In the genomic region with DNA sequence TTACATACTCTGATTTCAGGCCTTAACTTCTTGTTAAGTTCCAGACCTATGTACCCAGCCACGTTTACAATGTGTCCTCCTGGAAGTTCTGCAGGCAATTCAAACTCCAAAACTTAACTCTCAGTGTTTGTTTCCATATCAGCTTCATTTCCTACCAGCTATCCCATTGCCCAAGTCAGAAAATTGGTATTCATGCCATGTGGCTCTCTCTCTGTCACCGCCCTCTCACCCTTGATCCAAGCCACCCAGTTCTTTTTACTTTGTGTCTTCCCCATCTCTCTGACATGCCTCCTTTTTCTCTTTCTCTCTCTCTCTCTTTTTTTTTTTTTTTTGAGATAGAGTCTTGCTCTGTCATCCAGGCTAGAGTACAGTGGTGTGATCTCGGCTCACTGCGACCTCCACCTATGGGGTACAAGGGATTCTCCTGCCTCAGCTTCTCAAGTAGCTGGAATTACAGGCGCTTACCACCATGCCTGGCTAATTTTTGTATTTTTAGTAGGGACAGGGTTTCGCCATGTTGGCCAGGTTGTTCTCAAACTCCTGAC, we compare ENCODE assay signal across 20 cellular contexts. TPM values are rescaled to one million over a fixed set of nuclear protein-coding genes. Genes with fewer than 3 reads are reported as not detected.
A peak's percentile ranks its signal among the peaks of the same experiment; 100 is the strongest.
DNase-seq lines count a peak whose midpoint lies in the region; ATAC-seq and TF ChIP-seq lines count a peak whose summit lies in the region.
"Had no signal": no experiment of that assay in that cellular context is flagged by ENCODE, and none has a peak within 500 bp of the region (broad histone marks: within the 10 kb centered on the region; RNA-seq: fewer than 3 reads in every experiment).

No MANE protein-coding gene starts in this region.

- intact Hi-C loops in MCF 10A (cut with micrococcal nuclease) (no loop called here), breast epithelium (cut with DNase I; ENCODE audit: low total_unique reads) (no loop called here), mammary epithelial cell (cut with micrococcal nuclease) (no loop called here)

- H3K4me3 ChIP-seq in breast epithelium (no peak overlapping the region), GM23338 (no peak overlapping the region), mammary epithelial cell (replicated peaks in 1 of 3; ENCODE audit: insufficient read depth in 1 of 3, low read depth in 2 of 3, low read length in 3 of 3) (no peak overlapping the region), suprapubic skin (no peak overlapping the region)
- H3K4me3 ChIP-seq: HAP-1, SJSA1 had no signal

- no peak for ATAC-seq in GM23338

- H3K27me3 Mint-ChIP-seq in MCF 10A (ENCODE audit: insufficient read depth, unreplicated experiment), result no peaks in the 10 kb centered on the region
- no peaks in the 10 kb centered on the region for H3K27me3 Mint-ChIP-seq in GM23338 (ENCODE audit: insufficient read depth, low read depth, poor library complexity)

- H3K4me1 Mint-ChIP-seq in MCF 10A (ENCODE audit: insufficient read depth, unreplicated experiment) (peaks cover 39% of the 10 kb centered on the region), GM23338 (peaks cover 41% of the 10 kb centered on the region)
- H3K4me1 Mint-ChIP-seq: IgD-negative memory B cell had no signal

- 90% methylated on average over 4 of the region's 6 CpGs for WGBS in mammary epithelial cell (ENCODE audit: low coverage, missing lambda C conversion rate)
- 96% methylated on average over 6 of the region's 6 CpGs for WGBS in suprapubic skin

- CTCF ChIA-PET in MCF 10A (lab: Yijun Ruan, JAX), result interaction anchor here (1.1 to 1.7 kb wide), 2 partner anchors 8 to 9 kb away, joined by 3 to 5 read pairs; no protein-coding TSS in a partner anchor
- CTCF ChIA-PET in mammary epithelial cell (lab: Charles Lee; ENCODE audit: low non-redundant PET), result no interaction called here

- peaks cover 3% of the 10 kb centered on the region; the same call in 1 of the 2 replicates for H3K9me2 ChIP-seq in GM23338 (ENCODE audit: insufficient read depth)

- POLR2A ChIA-PET in MCF 10A (lab: Yijun Ruan, JAX), result interaction anchor here (0.8 to 10.7 kb wide), 4 partner anchors 25 to 321 kb away, joined by 4 to 159 read pairs (median 4); partner anchors contain the start of gene ARL4A

- no peaks in the 10 kb centered on the region for H3K9me3 ChIP-seq in breast epithelium
- no peaks in the 10 kb centered on the region for H3K9me3 ChIP-seq in mammary epithelial cell (replicated peaks; ENCODE audit: insufficient read depth, low read length)
- no peaks in the 10 kb centered on the region for H3K9me3 ChIP-seq in suprapubic skin
- H3K9me3 ChIP-seq: HAP-1, SJSA1 had no signal

- no peak overlapping the region for H3K4me3 Mint-ChIP-seq in MCF 10A (ENCODE audit: unreplicated experiment)
- H3K4me3 Mint-ChIP-seq in GM23338, result no peak overlapping the region
- H3K4me3 Mint-ChIP-seq: CD14-positive monocyte, HFFc6 had no signal

- no peak overlapping the region for H3K4me2 ChIP-seq in GM23338
- no peak overlapping the region for H3K4me2 ChIP-seq in mammary epithelial cell (ENCODE audit: insufficient read depth, low read depth, low read length)

- H3K36me3 ChIP-seq in breast epithelium (no peaks in the 10 kb centered on the region), GM23338 (ENCODE audit: insufficient read depth) (no peaks in the 10 kb centered on the region), mammary epithelial cell (ENCODE audit: insufficient read depth, low read length) (no peaks in the 10 kb centered on the region), suprapubic skin (no peaks in the 10 kb centered on the region)
- H3K36me3 ChIP-seq: HAP-1, SJSA1 had no signal

- no peak for TF ChIP-seq EP300 in suprapubic skin (IDR thresholded peaks at IDR 0.05)

- H3K9ac ChIP-seq in mammary epithelial cell (ENCODE audit: insufficient read depth, low read length), result no peak overlapping the region

- DNase-seq in MCF 10A (ENCODE audit: unreplicated experiment), result no peak
- no peak for DNase-seq in breast epithelium (ENCODE audit: low spot score in 2 of 2)
- DNase-seq in GM23338 (ENCODE audit: low spot score), result no peak
- no peak for DNase-seq in mammary epithelial cell
- no peak for DNase-seq in suprapubic skin (ENCODE audit: low spot score in 2 of 2)
- no peak for DNase-seq in nucleus accumbens (lab: John Stamatoyannopoulos, UW)
- no peak for DNase-seq in activated T-cell treated with anti-CD3 and anti-CD28 coated beads, Interleukin-2, amount 50 U/mL, for 48 hours
- DNase-seq: Calu3, DMS79 treated with DMSO at 0.1 percent for 48 hours, HFFc6, NCI-H2029, NCI-H446, NCI-H524 treated with DMSO at 0.1 percent for 48 hours, NCI-H82, Right ventricle myocardium superior, RPMI8226 had no signal

- H3K27me3 ChIP-seq in breast epithelium, result no peaks in the 10 kb centered on the region
- H3K27me3 ChIP-seq in GM23338 (ENCODE audit: insufficient read depth), result no peaks in the 10 kb centered on the region
- H3K27me3 ChIP-seq in mammary epithelial cell (ENCODE audit: insufficient read depth, low read length), result no peaks in the 10 kb centered on the region
- H3K27me3 ChIP-seq in suprapubic skin, result no peaks in the 10 kb centered on the region
- H3K27me3 ChIP-seq: SJSA1 had no signal

- TF ChIP-seq POLR2A in breast epithelium (IDR thresholded peaks at IDR 0.05) (no peak), suprapubic skin (IDR thresholded peaks at IDR 0.05) (no peak)

- peaks cover 4 to 8% of the 10 kb centered on the region in 2 donors for H3K4me1 ChIP-seq in breast epithelium
- H3K4me1 ChIP-seq in GM23338 (ENCODE audit: insufficient read depth), result peaks cover 34% of the 10 kb centered on the region
- peaks cover 25% of the 10 kb centered on the region for H3K4me1 ChIP-seq in mammary epithelial cell (ENCODE audit: insufficient read depth, low read length)
- peaks cover 64% of the 10 kb centered on the region for H3K4me1 ChIP-seq in suprapubic skin

- H3K27ac ChIP-seq in breast epithelium (no peak overlapping the region), GM23338 (ENCODE audit: low read depth) (no peak overlapping the region), mammary epithelial cell (ENCODE audit: insufficient read depth, low read depth, low read length) (no peak overlapping the region), suprapubic skin (peak overlapping the region; percentile 40)
- H3K27ac ChIP-seq: SJSA1 had no signal

- H3F3A ChIP-seq in GM23338 (replicated peaks; ENCODE audit: low read depth), result no peaks in the 10 kb centered on the region

- in situ Hi-C loops in mammary epithelial cell (cut with MboI; ENCODE audit: low sequenced_read_pairs in 2 of 2), result no loop called here

- BruUV-seq in MCF 10A (replicated peaks; lab: Mats Ljungman, UMichigan) (no TSS peak), mammary epithelial cell (replicated peaks; lab: Mats Ljungman, UMichigan) (no TSS peak)

- H4K20me1 ChIP-seq in GM23338 (replicated peaks; ENCODE audit: insufficient read depth) (no peaks in the 10 kb centered on the region), mammary epithelial cell (ENCODE audit: insufficient read depth, low read length) (no peaks in the 10 kb centered on the region)

- dilution Hi-C loops in mammary epithelial cell (cut with HindIII; ENCODE audit: low sequenced_read_pairs), result no loop called here

- H3K36me3 Mint-ChIP-seq in MCF 10A (ENCODE audit: insufficient read depth, unreplicated experiment), result no peaks in the 10 kb centered on the region
- H3K36me3 Mint-ChIP-seq in GM23338 (ENCODE audit: low read depth), result no peaks in the 10 kb centered on the region
- H3K36me3 Mint-ChIP-seq: CD14-positive monocyte had no signal

- H3K9me3 Mint-ChIP-seq in MCF 10A (ENCODE audit: unreplicated experiment), result peaks cover 7% of the 10 kb centered on the region
- no peaks in the 10 kb centered on the region for H3K9me3 Mint-ChIP-seq in GM23338
- H3K9me3 Mint-ChIP-seq: HFFc6, IgD-negative memory B cell had no signal

- peak overlapping the region; percentile 92 for H3K27ac Mint-ChIP-seq in MCF 10A (ENCODE audit: low read depth, unreplicated experiment)
- H3K27ac Mint-ChIP-seq in GM23338, result no peak overlapping the region
- H3K27ac Mint-ChIP-seq: HFFc6, IgD-negative memory B cell had no signal

- TF ChIP-seq CTCF in MCF 10A (IDR thresholded peaks at IDR 0.05; ENCODE audit: unreplicated experiment), result no peak
- TF ChIP-seq CTCF in breast epithelium (IDR thresholded peaks at IDR 0.05), result no peak
- no peak for TF ChIP-seq CTCF in GM23338 (conservative IDR thresholded peaks at IDR 0.05; ENCODE audit: low read depth in 2 of 2)
- no peak for TF ChIP-seq CTCF in mammary epithelial cell (conservative IDR thresholded peaks at IDR 0.05 in 1 of 2, IDR thresholded peaks at IDR 0.05 in 1 of 2; ENCODE audit: extremely low read depth in 1 of 2, insufficient read depth in 1 of 2, low read depth in 1 of 2, low read length in 2 of 2)
- no peak for TF ChIP-seq CTCF in suprapubic skin (IDR thresholded peaks at IDR 0.05)

- no peaks in the 10 kb centered on the region for H3K79me2 ChIP-seq in GM23338 (replicated peaks; ENCODE audit: insufficient read depth)
- H3K79me2 ChIP-seq in mammary epithelial cell (ENCODE audit: insufficient read depth, low read length), result no peaks in the 10 kb centered on the region

- H2AFZ ChIP-seq in GM23338, result 0 out of 2 replicates have a peak overlapping the region, but pooled peaks have one; percentile 53
- peak overlapping the region; percentile 20 for H2AFZ ChIP-seq in mammary epithelial cell (ENCODE audit: low read depth, low read length)

RNA-seq across cellular contexts. Expression of gene ARL4A, which starts 33.9 kb away (rescaled TPM):
- total RNA-seq in MCF 10A (2022), result 30.7 and 42.6 TPM in 2 replicates
- 100 to 1,000 TPM in 1 of 3 donors, 10 to 100 TPM in 2; 28.5 to 165 (median 51.1) TPM for total RNA-seq in breast epithelium
- total RNA-seq in GM23338 (2014; rRNA removed; shearing (Covaris generic)), result 48.9 and 49.2 TPM in 2 replicates
- polyA plus RNA-seq in GM23338 (2016; fragmentation: Nextera tagmentation; extraction: Ambion mirVana), result 76.1 and 82.5 TPM in 2 replicates
- 10 to 100 TPM; 24.9 to 57.3 TPM for total RNA-seq in mammary epithelial cell
- 28.5 TPM for polyA plus RNA-seq in mammary epithelial cell
- 13.4 TPM for polyA minus RNA-seq in mammary epithelial cell
- total RNA-seq in suprapubic skin, result 100 to 1,000 TPM in 3 of 4 donors, 10 to 100 TPM in 1; 98.1 to 116 (median 112) TPM
